Comparison of ENCODE assay signal across 19 cellular contexts in genomic region chr19:307793-308420, GRCh38. TPM values are rescaled to one million over a fixed set of nuclear protein-coding genes. Genes with fewer than 3 reads are reported as not detected.
DNase-seq lines count a peak whose midpoint lies in the region; ATAC-seq and TF ChIP-seq lines count a peak whose summit lies in the region.
"Had no signal": no experiment of that assay in that cellular context is flagged by ENCODE, and none has a peak within 500 bp of the region (broad histone marks: within the 10 kb centered on the region; RNA-seq: fewer than 3 reads in every experiment).

No MANE protein-coding gene starts in this region.

- peak overlapping the region; percentile 39 to 70 for H3K27ac ChIP-seq in left lung
- no peak overlapping the region for H3K27ac ChIP-seq in neural progenitor cell
- H3K27ac ChIP-seq: C4-2B, SJCRH30 had no signal

- ATAC-seq in left lung (no peak), GM21390 (IDR thresholded peaks at IDR 0.05; ENCODE audit: unreplicated experiment) (no peak)

- H3K79me2 ChIP-seq in neural progenitor cell (ENCODE audit: low read depth): no peaks in the 10 kb centered on the region

- H3K4me3 ChIP-seq in left lung: peak overlapping the region in 1 of 2 donors; percentile 42
- H3K4me3 ChIP-seq in neural progenitor cell: no peak overlapping the region
- H3K4me3 ChIP-seq: HAP-1, SJCRH30 had no signal

- H3K36me3 Mint-ChIP-seq in chondrocyte (ENCODE audit: low read depth) (peaks cover 16% of the 10 kb centered on the region), neural progenitor cell (peaks cover 10% of the 10 kb centered on the region)

- TF ChIP-seq CTCF in GM20000 (IDR thresholded peaks at IDR 0.05; ENCODE audit: extremely low read depth, missing control alignments): no peak
- no peak for TF ChIP-seq CTCF in left lung (IDR thresholded peaks at IDR 0.05)
- TF ChIP-seq CTCF in chondrocyte (IDR thresholded peaks at IDR 0.05): no peak
- TF ChIP-seq CTCF in neural progenitor cell (IDR thresholded peaks at IDR 0.05): no peak

- H3K27ac Mint-ChIP-seq in chondrocyte (ENCODE audit: unreplicated experiment): no peak overlapping the region
- H3K27ac Mint-ChIP-seq in neural progenitor cell: no peak overlapping the region

- intact Hi-C loops in left lung (cut with DNase I) (no loop called here), posterior vena cava (cut with DNase I) (no loop called here)

- no peaks in the 10 kb centered on the region for H3K4me1 Mint-ChIP-seq in chondrocyte (ENCODE audit: low read depth)
- H3K4me1 Mint-ChIP-seq in neural progenitor cell: no peaks in the 10 kb centered on the region

- peaks cover 10% of the 10 kb centered on the region for H4K20me1 ChIP-seq in neural progenitor cell (ENCODE audit: low read depth)

- no peaks in the 10 kb centered on the region for H3K9me3 Mint-ChIP-seq in chondrocyte (ENCODE audit: low read depth)
- no peaks in the 10 kb centered on the region for H3K9me3 Mint-ChIP-seq in neural progenitor cell

- H3K9me3 ChIP-seq in left lung (no peaks in the 10 kb centered on the region), neural progenitor cell (ENCODE audit: low read depth) (no peaks in the 10 kb centered on the region)
- H3K9me3 ChIP-seq: HAP-1, SJCRH30 had no signal

- H3K27me3 ChIP-seq in left lung (no peaks in the 10 kb centered on the region), neural progenitor cell (no peaks in the 10 kb centered on the region)
- H3K27me3 ChIP-seq: SJCRH30 had no signal

- peak; percentile 24 for DNase-seq in D341Med (ENCODE audit: low spot score)
- peak; percentile 24 for DNase-seq in GM20000 (ENCODE audit: low spot score)
- peak in 1 of 2 donors; percentile 68 for DNase-seq in left lung
- peak; percentile 70 for DNase-seq in posterior vena cava (ENCODE audit: low spot score)
- no peak for DNase-seq in chondrocyte (ENCODE audit: low spot score)
- DNase-seq in neural progenitor cell (ENCODE audit: low spot score): no peak
- no peak for DNase-seq in iPS-NIHi11 (ENCODE audit: low spot score)
- DNase-seq: DMS 273 treated with DMSO at 0.1 percent for 48 hours, GF-D8, NCI-H1417, NCI-H187 treated with DMSO at 0.1 percent for 48 hours, NCI-H345, NCI-H69, OCI-M1, RPMI8226, SJCRH30 had no signal

- no peaks in the 10 kb centered on the region for H3F3A ChIP-seq in neural progenitor cell (ENCODE audit: low read depth)

- no peak overlapping the region for H3K9ac ChIP-seq in neural progenitor cell

- H2AFZ ChIP-seq in neural progenitor cell (replicated peaks): no peak overlapping the region

- H3K4me2 ChIP-seq in neural progenitor cell: no peak overlapping the region

- H3K36me3 ChIP-seq in left lung (peaks cover 0 to 73% of the 10 kb centered on the region in 2 donors), neural progenitor cell (no peaks in the 10 kb centered on the region)

- H3K4me1 ChIP-seq in left lung (no peaks in the 10 kb centered on the region), neural progenitor cell (no peaks in the 10 kb centered on the region)
- H3K4me1 ChIP-seq: HAP-1, SJCRH30 had no signal

- no peaks in the 10 kb centered on the region for H3K27me3 Mint-ChIP-seq in chondrocyte (ENCODE audit: low read depth)
- no peaks in the 10 kb centered on the region for H3K27me3 Mint-ChIP-seq in neural progenitor cell (ENCODE audit: insufficient read depth, low read depth)

- H3K4me3 Mint-ChIP-seq in chondrocyte (ENCODE audit: unreplicated experiment) (no peak overlapping the region), neural progenitor cell (no peak overlapping the region)

RNA-seq across cellular contexts. Expression of gene PLPP2, which starts 16.7 kb away (rescaled TPM):
- total RNA-seq in left lung: 10 to 100 TPM in 1 of 2 donors, 1 to 10 TPM in 1; 3.2 to 13.8 TPM
- total RNA-seq in posterior vena cava: 1 to 10 TPM in 1 of 2 donors, under 1 TPM in 1; 0.83 to 4.5 TPM
- total RNA-seq in chondrocyte: 0.36 to 4.1 TPM (median 3.0 TPM) in 3 replicates
- total RNA-seq in neural progenitor cell (ENCODE audit: low replicate concordance): 2.5 TPM in 1 of 2 replicates, not detected in the other

RNA-seq across cellular contexts. Expression of gene MIER2, which starts 36.7 kb away (rescaled TPM):
- total RNA-seq in left lung (10 to 100 TPM; 24.8 to 41.6 TPM), posterior vena cava (10 to 100 TPM; 18.8 to 25.3 TPM), chondrocyte (40.2 to 44.5 TPM (median 42.4 TPM) in 3 replicates), neural progenitor cell (ENCODE audit: low replicate concordance) (12.9 and 20.6 TPM in 2 replicates)

Comparison
In these comparisons a context has a peak if more than half of its experiments do, and no peak if none do; other contexts are left out.
1. DNase-seq: peak in D341Med (single experiment), GM20000 (single experiment) and posterior vena cava (single experiment); none in chondrocyte (single experiment), neural progenitor cell (single experiment) and iPS-NIHi11 (single experiment).